Comparison of ENCODE assay signal across 1 cellular context in the genomic region with DNA sequence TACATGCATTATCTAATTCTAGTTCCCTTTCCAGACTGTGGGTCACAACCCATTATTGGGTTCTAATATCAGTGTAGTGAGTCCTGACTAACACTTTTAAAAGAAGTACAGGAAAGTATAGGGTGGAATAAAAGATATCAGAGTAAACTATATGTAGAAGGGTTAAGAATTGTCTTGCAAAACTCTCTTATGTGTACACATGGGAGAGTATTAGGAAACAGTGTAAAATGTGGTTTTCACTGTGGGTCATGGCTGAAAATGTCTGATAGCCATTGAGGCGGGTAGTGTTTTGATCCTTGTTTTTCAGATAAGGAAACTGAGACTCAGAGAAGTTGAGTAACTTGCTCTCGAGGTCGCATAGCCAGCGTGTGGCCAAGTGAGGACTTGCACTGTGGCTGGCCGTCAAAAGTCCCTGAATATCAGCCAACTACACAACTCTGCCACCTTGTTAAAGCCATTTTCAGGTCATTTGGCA.
A peak's percentile ranks its signal among the peaks of the same experiment; 100 is the strongest.
TF ChIP-seq lines count a peak whose summit lies in the region.

No MANE protein-coding gene starts in this region.

TF ChIP-seq in HepG2, 621 proteins besides CTCF, POLR2A, EP300 and RAD21 (continued from another document and continues in another):
- TF ChIP-seq, protein P1, sequence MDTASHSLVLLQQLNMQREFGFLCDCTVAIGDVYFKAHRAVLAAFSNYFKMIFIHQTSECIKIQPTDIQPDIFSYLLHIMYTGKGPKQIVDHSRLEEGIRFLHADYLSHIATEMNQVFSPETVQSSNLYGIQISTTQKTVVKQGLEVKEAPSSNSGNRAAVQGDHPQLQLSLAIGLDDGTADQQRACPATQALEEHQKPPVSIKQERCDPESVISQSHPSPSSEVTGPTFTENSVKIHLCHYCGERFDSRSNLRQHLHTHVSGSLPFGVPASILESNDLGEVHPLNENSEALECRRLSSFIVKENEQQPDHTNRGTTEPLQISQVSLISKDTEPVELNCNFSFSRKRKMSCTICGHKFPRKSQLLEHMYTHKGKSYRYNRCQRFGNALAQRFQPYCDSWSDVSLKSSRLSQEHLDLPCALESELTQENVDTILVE (CRISPR knock-in tag; IDR thresholded peaks at IDR 0.05), result no peak
- TF ChIP-seq MAF1 (CRISPR knock-in tag; IDR thresholded peaks at IDR 0.05; ENCODE audit: borderline replicate concordance), result no peak
- peak; percentile 80 for TF ChIP-seq CEBPG (CRISPR knock-in tag; IDR thresholded peaks at IDR 0.05)
- TF ChIP-seq ZNF12 (CRISPR knock-in tag; IDR thresholded peaks at IDR 0.05), result 0 out of 2 replicates have a peak, but pooled peaks have one; percentile 34
- TF ChIP-seq, protein P2, sequence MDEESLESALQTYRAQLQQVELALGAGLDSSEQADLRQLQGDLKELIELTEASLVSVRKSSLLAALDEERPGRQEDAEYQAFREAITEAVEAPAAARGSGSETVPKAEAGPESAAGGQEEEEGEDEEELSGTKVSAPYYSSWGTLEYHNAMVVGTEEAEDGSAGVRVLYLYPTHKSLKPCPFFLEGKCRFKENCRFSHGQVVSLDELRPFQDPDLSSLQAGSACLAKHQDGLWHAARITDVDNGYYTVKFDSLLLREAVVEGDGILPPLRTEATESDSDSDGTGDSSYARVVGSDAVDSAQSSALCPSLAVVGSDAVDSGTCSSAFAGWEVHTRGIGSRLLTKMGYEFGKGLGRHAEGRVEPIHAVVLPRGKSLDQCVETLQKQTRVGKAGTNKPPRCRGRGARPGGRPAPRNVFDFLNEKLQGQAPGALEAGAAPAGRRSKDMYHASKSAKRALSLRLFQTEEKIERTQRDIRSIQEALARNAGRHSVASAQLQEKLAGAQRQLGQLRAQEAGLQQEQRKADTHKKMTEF (CRISPR knock-in tag; IDR thresholded peaks at IDR 0.05), result peak; percentile 61; the same call in 1 of the 2 replicates
- TF ChIP-seq RARA (CRISPR knock-in tag; IDR thresholded peaks at IDR 0.05), result peak; percentile 62
- TF ChIP-seq TOE1 (CRISPR knock-in tag; IDR thresholded peaks at IDR 0.05), result no peak
- no peak for TF ChIP-seq MTA3 (CRISPR knock-in tag; IDR thresholded peaks at IDR 0.05)
- TF ChIP-seq, protein P3, sequence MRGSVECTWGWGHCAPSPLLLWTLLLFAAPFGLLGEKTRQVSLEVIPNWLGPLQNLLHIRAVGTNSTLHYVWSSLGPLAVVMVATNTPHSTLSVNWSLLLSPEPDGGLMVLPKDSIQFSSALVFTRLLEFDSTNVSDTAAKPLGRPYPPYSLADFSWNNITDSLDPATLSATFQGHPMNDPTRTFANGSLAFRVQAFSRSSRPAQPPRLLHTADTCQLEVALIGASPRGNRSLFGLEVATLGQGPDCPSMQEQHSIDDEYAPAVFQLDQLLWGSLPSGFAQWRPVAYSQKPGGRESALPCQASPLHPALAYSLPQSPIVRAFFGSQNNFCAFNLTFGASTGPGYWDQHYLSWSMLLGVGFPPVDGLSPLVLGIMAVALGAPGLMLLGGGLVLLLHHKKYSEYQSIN (CRISPR knock-in tag; IDR thresholded peaks at IDR 0.05; ENCODE audit: borderline replicate concordance), result no peak
- no peak for TF ChIP-seq NFYB (CRISPR knock-in tag; IDR thresholded peaks at IDR 0.05)
- no peak for TF ChIP-seq PHF20 (CRISPR knock-in tag; IDR thresholded peaks at IDR 0.05)
- TF ChIP-seq, protein P4, sequence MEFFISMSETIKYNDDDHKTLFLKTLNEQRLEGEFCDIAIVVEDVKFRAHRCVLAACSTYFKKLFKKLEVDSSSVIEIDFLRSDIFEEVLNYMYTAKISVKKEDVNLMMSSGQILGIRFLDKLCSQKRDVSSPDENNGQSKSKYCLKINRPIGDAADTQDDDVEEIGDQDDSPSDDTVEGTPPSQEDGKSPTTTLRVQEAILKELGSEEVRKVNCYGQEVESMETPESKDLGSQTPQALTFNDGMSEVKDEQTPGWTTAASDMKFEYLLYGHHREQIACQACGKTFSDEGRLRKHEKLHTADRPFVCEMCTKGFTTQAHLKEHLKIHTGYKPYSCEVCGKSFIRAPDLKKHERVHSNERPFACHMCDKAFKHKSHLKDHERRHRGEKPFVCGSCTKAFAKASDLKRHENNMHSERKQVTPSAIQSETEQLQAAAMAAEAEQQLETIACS (CRISPR knock-in tag; IDR thresholded peaks at IDR 0.05), result no peak
- no peak for TF ChIP-seq PAX8 (CRISPR knock-in tag; IDR thresholded peaks at IDR 0.05; ENCODE audit: borderline replicate concordance)
- TF ChIP-seq, protein P5, sequence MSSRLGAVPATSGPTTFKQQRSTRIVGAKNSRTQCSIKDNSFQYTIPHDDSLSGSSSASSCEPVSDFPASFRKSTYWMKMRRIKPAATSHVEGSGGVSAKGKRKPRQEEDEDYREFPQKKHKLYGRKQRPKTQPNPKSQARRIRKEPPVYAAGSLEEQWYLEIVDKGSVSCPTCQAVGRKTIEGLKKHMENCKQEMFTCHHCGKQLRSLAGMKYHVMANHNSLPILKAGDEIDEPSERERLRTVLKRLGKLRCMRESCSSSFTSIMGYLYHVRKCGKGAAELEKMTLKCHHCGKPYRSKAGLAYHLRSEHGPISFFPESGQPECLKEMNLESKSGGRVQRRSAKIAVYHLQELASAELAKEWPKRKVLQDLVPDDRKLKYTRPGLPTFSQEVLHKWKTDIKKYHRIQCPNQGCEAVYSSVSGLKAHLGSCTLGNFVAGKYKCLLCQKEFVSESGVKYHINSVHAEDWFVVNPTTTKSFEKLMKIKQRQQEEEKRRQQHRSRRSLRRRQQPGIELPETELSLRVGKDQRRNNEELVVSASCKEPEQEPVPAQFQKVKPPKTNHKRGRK (CRISPR knock-in tag; IDR thresholded peaks at IDR 0.05), result no peak
- TF ChIP-seq ZNF34 (CRISPR knock-in tag; IDR thresholded peaks at IDR 0.05; ENCODE audit: borderline replicate concordance), result no peak
- no peak for TF ChIP-seq SRF (IDR thresholded peaks at IDR 0.05; ENCODE audit: low read depth, low read length)
- TF ChIP-seq HNRNPH1 (optimal IDR thresholded peaks at IDR 0.05; ENCODE audit: low read depth, low read length), result no peak
- 0 out of 2 replicates have a peak, but pooled peaks have one; percentile 61 for TF ChIP-seq SP140L (CRISPR knock-in tag; IDR thresholded peaks at IDR 0.05; ENCODE audit: borderline replicate concordance)
- TF ChIP-seq, protein P6, sequence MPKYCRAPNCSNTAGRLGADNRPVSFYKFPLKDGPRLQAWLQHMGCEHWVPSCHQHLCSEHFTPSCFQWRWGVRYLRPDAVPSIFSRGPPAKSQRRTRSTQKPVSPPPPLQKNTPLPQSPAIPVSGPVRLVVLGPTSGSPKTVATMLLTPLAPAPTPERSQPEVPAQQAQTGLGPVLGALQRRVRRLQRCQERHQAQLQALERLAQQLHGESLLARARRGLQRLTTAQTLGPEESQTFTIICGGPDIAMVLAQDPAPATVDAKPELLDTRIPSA (CRISPR knock-in tag; IDR thresholded peaks at IDR 0.05; ENCODE audit: borderline replicate concordance), result no peak
- TF ChIP-seq, protein P7, sequence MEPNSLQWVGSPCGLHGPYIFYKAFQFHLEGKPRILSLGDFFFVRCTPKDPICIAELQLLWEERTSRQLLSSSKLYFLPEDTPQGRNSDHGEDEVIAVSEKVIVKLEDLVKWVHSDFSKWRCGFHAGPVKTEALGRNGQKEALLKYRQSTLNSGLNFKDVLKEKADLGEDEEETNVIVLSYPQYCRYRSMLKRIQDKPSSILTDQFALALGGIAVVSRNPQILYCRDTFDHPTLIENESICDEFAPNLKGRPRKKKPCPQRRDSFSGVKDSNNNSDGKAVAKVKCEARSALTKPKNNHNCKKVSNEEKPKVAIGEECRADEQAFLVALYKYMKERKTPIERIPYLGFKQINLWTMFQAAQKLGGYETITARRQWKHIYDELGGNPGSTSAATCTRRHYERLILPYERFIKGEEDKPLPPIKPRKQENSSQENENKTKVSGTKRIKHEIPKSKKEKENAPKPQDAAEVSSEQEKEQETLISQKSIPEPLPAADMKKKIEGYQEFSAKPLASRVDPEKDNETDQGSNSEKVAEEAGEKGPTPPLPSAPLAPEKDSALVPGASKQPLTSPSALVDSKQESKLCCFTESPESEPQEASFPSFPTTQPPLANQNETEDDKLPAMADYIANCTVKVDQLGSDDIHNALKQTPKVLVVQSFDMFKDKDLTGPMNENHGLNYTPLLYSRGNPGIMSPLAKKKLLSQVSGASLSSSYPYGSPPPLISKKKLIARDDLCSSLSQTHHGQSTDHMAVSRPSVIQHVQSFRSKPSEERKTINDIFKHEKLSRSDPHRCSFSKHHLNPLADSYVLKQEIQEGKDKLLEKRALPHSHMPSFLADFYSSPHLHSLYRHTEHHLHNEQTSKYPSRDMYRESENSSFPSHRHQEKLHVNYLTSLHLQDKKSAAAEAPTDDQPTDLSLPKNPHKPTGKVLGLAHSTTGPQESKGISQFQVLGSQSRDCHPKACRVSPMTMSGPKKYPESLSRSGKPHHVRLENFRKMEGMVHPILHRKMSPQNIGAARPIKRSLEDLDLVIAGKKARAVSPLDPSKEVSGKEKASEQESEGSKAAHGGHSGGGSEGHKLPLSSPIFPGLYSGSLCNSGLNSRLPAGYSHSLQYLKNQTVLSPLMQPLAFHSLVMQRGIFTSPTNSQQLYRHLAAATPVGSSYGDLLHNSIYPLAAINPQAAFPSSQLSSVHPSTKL (CRISPR knock-in tag; IDR thresholded peaks at IDR 0.05), result peak; percentile 86
- no peak for TF ChIP-seq ZNF235 (CRISPR knock-in tag; IDR thresholded peaks at IDR 0.05; ENCODE audit: borderline replicate concordance)
- no peak for TF ChIP-seq ZNF773 (CRISPR knock-in tag; IDR thresholded peaks at IDR 0.05; ENCODE audit: borderline replicate concordance)
- TF ChIP-seq REPIN1 (CRISPR knock-in tag; IDR thresholded peaks at IDR 0.05; ENCODE audit: borderline replicate concordance, low read depth), result 0 out of 2 replicates have a peak, but pooled peaks have one; percentile 22
- no peak for TF ChIP-seq ZNF616 (CRISPR knock-in tag; IDR thresholded peaks at IDR 0.05; ENCODE audit: low read depth)
- TF ChIP-seq, protein P8, sequence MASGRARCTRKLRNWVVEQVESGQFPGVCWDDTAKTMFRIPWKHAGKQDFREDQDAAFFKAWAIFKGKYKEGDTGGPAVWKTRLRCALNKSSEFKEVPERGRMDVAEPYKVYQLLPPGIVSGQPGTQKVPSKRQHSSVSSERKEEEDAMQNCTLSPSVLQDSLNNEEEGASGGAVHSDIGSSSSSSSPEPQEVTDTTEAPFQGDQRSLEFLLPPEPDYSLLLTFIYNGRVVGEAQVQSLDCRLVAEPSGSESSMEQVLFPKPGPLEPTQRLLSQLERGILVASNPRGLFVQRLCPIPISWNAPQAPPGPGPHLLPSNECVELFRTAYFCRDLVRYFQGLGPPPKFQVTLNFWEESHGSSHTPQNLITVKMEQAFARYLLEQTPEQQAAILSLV (CRISPR knock-in tag; IDR thresholded peaks at IDR 0.05; ENCODE audit: borderline replicate concordance), result no peak
- TF ChIP-seq ZNF431 (CRISPR knock-in tag; IDR thresholded peaks at IDR 0.05; ENCODE audit: borderline replicate concordance, low read depth), result no peak
- TF ChIP-seq NR1H2 (CRISPR knock-in tag; IDR thresholded peaks at IDR 0.05; ENCODE audit: borderline replicate concordance, low read depth), result no peak
- TF ChIP-seq, protein P9, sequence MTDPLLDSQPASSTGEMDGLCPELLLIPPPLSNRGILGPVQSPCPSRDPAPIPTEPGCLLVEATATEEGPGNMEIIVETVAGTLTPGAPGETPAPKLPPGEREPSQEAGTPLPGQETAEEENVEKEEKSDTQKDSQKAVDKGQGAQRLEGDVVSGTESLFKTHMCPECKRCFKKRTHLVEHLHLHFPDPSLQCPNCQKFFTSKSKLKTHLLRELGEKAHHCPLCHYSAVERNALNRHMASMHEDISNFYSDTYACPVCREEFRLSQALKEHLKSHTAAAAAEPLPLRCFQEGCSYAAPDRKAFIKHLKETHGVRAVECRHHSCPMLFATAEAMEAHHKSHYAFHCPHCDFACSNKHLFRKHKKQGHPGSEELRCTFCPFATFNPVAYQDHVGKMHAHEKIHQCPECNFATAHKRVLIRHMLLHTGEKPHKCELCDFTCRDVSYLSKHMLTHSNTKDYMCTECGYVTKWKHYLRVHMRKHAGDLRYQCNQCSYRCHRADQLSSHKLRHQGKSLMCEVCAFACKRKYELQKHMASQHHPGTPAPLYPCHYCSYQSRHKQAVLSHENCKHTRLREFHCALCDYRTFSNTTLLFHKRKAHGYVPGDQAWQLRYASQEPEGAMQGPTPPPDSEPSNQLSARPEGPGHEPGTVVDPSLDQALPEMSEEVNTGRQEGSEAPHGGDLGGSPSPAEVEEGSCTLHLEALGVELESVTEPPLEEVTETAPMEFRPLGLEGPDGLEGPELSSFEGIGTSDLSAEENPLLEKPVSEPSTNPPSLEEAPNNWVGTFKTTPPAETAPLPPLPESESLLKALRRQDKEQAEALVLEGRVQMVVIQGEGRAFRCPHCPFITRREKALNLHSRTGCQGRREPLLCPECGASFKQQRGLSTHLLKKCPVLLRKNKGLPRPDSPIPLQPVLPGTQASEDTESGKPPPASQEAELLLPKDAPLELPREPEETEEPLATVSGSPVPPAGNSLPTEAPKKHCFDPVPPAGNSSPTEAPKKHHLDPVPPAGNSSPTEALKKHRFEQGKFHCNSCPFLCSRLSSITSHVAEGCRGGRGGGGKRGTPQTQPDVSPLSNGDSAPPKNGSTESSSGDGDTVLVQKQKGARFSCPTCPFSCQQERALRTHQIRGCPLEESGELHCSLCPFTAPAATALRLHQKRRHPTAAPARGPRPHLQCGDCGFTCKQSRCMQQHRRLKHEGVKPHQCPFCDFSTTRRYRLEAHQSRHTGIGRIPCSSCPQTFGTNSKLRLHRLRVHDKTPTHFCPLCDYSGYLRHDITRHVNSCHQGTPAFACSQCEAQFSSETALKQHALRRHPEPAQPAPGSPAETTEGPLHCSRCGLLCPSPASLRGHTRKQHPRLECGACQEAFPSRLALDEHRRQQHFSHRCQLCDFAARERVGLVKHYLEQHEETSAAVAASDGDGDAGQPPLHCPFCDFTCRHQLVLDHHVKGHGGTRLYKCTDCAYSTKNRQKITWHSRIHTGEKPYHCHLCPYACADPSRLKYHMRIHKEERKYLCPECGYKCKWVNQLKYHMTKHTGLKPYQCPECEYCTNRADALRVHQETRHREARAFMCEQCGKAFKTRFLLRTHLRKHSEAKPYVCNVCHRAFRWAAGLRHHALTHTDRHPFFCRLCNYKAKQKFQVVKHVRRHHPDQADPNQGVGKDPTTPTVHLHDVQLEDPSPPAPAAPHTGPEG (CRISPR knock-in tag; IDR thresholded peaks at IDR 0.05), result no peak
- TF ChIP-seq, protein P10, sequence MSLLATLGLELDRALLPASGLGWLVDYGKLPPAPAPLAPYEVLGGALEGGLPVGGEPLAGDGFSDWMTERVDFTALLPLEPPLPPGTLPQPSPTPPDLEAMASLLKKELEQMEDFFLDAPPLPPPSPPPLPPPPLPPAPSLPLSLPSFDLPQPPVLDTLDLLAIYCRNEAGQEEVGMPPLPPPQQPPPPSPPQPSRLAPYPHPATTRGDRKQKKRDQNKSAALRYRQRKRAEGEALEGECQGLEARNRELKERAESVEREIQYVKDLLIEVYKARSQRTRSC (CRISPR knock-in tag; IDR thresholded peaks at IDR 0.05; ENCODE audit: low read depth), result no peak
- TF ChIP-seq, protein P11, sequence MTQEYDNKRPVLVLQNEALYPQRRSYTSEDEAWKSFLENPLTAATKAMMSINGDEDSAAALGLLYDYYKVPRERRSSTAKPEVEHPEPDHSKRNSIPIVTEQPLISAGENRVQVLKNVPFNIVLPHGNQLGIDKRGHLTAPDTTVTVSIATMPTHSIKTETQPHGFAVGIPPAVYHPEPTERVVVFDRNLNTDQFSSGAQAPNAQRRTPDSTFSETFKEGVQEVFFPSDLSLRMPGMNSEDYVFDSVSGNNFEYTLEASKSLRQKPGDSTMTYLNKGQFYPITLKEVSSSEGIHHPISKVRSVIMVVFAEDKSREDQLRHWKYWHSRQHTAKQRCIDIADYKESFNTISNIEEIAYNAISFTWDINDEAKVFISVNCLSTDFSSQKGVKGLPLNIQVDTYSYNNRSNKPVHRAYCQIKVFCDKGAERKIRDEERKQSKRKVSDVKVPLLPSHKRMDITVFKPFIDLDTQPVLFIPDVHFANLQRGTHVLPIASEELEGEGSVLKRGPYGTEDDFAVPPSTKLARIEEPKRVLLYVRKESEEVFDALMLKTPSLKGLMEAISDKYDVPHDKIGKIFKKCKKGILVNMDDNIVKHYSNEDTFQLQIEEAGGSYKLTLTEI (CRISPR knock-in tag; conservative IDR thresholded peaks at IDR 0.05), result no peak
- TF ChIP-seq ZNF430 (CRISPR knock-in tag; IDR thresholded peaks at IDR 0.05), result 0 out of 2 replicates have a peak, but pooled peaks have one; percentile 36
- no peak for TF ChIP-seq NR2F1 (CRISPR knock-in tag; IDR thresholded peaks at IDR 0.05)
- TF ChIP-seq ZNF703 (CRISPR knock-in tag; IDR thresholded peaks at IDR 0.05; ENCODE audit: borderline replicate concordance), result no peak
